In genomic region chr19:56112313-56112709, GRCh38 we compare ENCODE assay signal across 9 cellular contexts. TPM values are rescaled to one million over a fixed set of nuclear protein-coding genes. Genes with fewer than 3 reads are reported as not detected.
A peak's percentile ranks its signal among the peaks of the same experiment; 100 is the strongest.
DNase-seq lines count a peak whose midpoint lies in the region; ATAC-seq and TF ChIP-seq lines count a peak whose summit lies in the region.
"Had no signal": no experiment of that assay in that cellular context is flagged by ENCODE, and none has a peak within 500 bp of the region (broad histone marks: within the 10 kb centered on the region; RNA-seq: fewer than 3 reads in every experiment).

No MANE protein-coding gene starts in this region.

- peaks cover 69% of the 10 kb centered on the region for H3K4me1 Mint-ChIP-seq in stimulated activated naive CD8-positive, alpha-beta T cell treated with anti-CD3 and anti-CD28 coated beads, Interleukin-15, Interleukin-2, amounts not matched to agents 100 ng/mL and 50 ng/mL, for 24 hours (ENCODE audit: low read depth)

- intact Hi-C loops in lower lobe of right lung (cut with DNase I): no loop called here

- no peaks in the 10 kb centered on the region for H3K36me3 ChIP-seq in lower lobe of right lung

- ATAC-seq in stimulated activated naive CD8-positive, alpha-beta T cell treated with anti-CD3 and anti-CD28 coated beads, Interleukin-15, Interleukin-2, amounts not matched to agents 100 U/mL and 50 U/mL, for 24 hours: no peak
- ATAC-seq in lower lobe of right lung: no peak

- H3K36me3 Mint-ChIP-seq in stimulated activated naive CD8-positive, alpha-beta T cell treated with anti-CD3 and anti-CD28 coated beads, Interleukin-15, Interleukin-2, amounts not matched to agents 100 ng/mL and 50 ng/mL, for 24 hours (ENCODE audit: low read depth): peaks cover 5% of the 10 kb centered on the region

- H3K27me3 Mint-ChIP-seq in stimulated activated naive CD8-positive, alpha-beta T cell treated with anti-CD3 and anti-CD28 coated beads, Interleukin-15, Interleukin-2, amounts not matched to agents 100 ng/mL and 50 ng/mL, for 24 hours: no peaks in the 10 kb centered on the region

- no peaks in the 10 kb centered on the region for H3K9me3 Mint-ChIP-seq in stimulated activated naive CD8-positive, alpha-beta T cell treated with anti-CD3 and anti-CD28 coated beads, Interleukin-15, Interleukin-2, amounts not matched to agents 100 ng/mL and 50 ng/mL, for 24 hours

- H3K4me1 ChIP-seq in lower lobe of right lung: peaks cover 76% of the 10 kb centered on the region

- no peak overlapping the region for H3K4me3 ChIP-seq in lower lobe of right lung

- peak overlapping the region; percentile 31 for H3K27ac Mint-ChIP-seq in stimulated activated naive CD8-positive, alpha-beta T cell treated with anti-CD3 and anti-CD28 coated beads, Interleukin-15, Interleukin-2, amounts not matched to agents 100 ng/mL and 50 ng/mL, for 24 hours

- H3K9me3 ChIP-seq in lower lobe of right lung: no peaks in the 10 kb centered on the region

- H3K4me3 Mint-ChIP-seq in stimulated activated naive CD8-positive, alpha-beta T cell treated with anti-CD3 and anti-CD28 coated beads, Interleukin-15, Interleukin-2, amounts not matched to agents 100 ng/mL and 50 ng/mL, for 24 hours: no peak overlapping the region

- H3K27ac ChIP-seq in VCaP: peak overlapping the region; percentile 75
- peak overlapping the region; percentile 65 for H3K27ac ChIP-seq in lower lobe of right lung

- TF ChIP-seq CTCF in VCaP (conservative IDR thresholded peaks at IDR 0.05) (no peak), lower lobe of right lung (IDR thresholded peaks at IDR 0.05) (no peak)

- DNase-seq in stimulated activated naive CD8-positive, alpha-beta T cell treated with anti-CD3 and anti-CD28 coated beads, Interleukin-15, Interleukin-2, amounts not matched to agents 100 U/mL and 50 U/mL, for 24 hours: no peak
- DNase-seq in lower lobe of right lung (peak; percentile 45), EL (no peak), NCI-H1694 (lab: John Stamatoyannopoulos, UW) (no peak), NCI-H526 (lab: John Stamatoyannopoulos, UW) (no peak), pons (ENCODE audit: low spot score) (no peak)
- DNase-seq: NCI-H1048 had no signal

- no peaks in the 10 kb centered on the region for H3K27me3 ChIP-seq in lower lobe of right lung (ENCODE audit: low read depth)

RNA-seq across cellular contexts. Expression of gene ZNF787, which starts 8.8 kb away (rescaled TPM):
- 32.4 TPM for total RNA-seq in lower lobe of right lung

RNA-seq across cellular contexts. Expression of gene ZNF444, which starts 28.8 kb away (rescaled TPM):
- 38.7 TPM for total RNA-seq in lower lobe of right lung
